In the genomic region with DNA sequence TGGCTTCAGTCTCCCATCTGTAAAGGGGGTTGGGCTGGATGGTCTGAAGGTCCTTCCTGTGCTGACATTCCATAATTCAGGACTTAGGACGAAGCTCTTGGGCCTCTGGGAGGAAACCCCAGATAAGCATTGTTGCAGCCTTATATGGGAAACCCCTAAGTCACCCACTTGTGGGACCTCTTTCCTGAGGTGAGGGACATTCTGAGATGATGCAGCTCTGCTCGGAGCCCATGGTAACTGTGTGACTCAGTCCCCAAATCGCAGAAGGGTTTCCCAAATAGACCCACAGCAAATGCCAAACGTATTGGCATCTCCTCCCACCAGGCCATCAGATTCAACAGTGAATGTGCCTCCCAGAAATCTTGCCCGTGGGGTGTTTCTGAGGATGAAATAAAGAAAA, we compare ENCODE assay signal across 14 cellular contexts. TPM values are rescaled to one million over a fixed set of nuclear protein-coding genes. Genes with fewer than 3 reads are reported as not detected.
"Had no signal": no experiment of that assay in that cellular context is flagged by ENCODE, and none has a peak within 500 bp of the region (broad histone marks: within the 10 kb centered on the region; RNA-seq: fewer than 3 reads in every experiment).

No MANE protein-coding gene starts in this region.

RNA-seq across cellular contexts. Expression of a gene that starts 47.2 kb away (rescaled TPM):
- total RNA-seq: hepatocyte, kidney epithelial cell, left lobe of liver, left ventricle myocardium inferior, lung microvascular endothelial cell, mammary epithelial cell, mesenteric fat pad, mesothelial cell of epicardium, myocyte had no signal

RNA-seq across cellular contexts. Expression of a gene that starts 52.9 kb away (rescaled TPM):
- total RNA-seq: hepatocyte, kidney epithelial cell, left cardiac atrium, left colon, left lobe of liver, left ventricle myocardium inferior, left ventricle myocardium superior, lower leg skin, lung microvascular endothelial cell, mammary epithelial cell, mesothelial cell of epicardium, mucosa of descending colon, myocyte had no signal
